ENCODE assay signal across 6 cellular contexts in the genomic region with DNA sequence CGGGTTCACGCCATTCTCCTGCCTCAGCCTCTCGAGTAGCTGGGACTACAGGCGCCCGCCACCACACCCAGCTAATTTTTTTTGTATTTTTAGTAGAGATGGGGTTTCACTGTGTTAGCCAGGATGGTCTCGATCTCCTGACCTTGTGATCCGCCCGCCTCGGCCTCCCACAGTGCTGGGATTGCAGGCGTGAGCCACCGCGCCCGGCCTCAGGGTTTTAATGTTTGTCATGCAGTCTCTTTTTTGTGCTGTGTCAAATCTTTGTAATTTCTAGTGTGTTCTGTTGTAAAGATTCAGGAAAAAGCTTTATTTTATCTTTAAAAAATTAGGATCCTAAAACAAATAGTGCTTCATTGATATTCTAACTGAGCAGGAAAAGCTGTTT.
A peak's percentile ranks its signal among the peaks of the same experiment; 100 is the strongest.
DNase-seq lines count a peak whose midpoint lies in the region; ATAC-seq, FAIRE-seq and TF ChIP-seq lines count a peak whose summit lies in the region.
"Not testable (repeated sequence)": the region's sequence is repeated elsewhere in the genome, so short reads cannot be mapped to it uniquely, and the experiment has no call there.

No MANE protein-coding gene starts in this region.

- H3K36me3 ChIP-seq in SK-N-MC (ENCODE audit: insufficient read depth, low read length) (peaks cover 18% of the 10 kb centered on the region; the same call in 1 of the 2 replicates), stomach smooth muscle (ENCODE audit: control insufficient read depth in 2 of 2, insufficient read depth in 2 of 2, low read length in 2 of 2) (peaks cover 19 to 20% of the 10 kb centered on the region in 2 donors)
- H3K36me3 ChIP-seq in kidney (ENCODE audit: control insufficient read depth in 1 of 2, insufficient read depth in 2 of 2, low read length in 2 of 2); vagina: not testable (repeated sequence)

- H3K4me1 Mint-ChIP-seq in osteocyte (ENCODE audit: unreplicated experiment) = peaks cover 69% of the 10 kb centered on the region

- not testable (repeated sequence) for TF ChIP-seq CTCF in kidney (IDR thresholded peaks at IDR 0.05; ENCODE audit: borderline replicate concordance, extremely low read depth, insufficient read depth); osteocyte (IDR thresholded peaks at IDR 0.05); vagina (IDR thresholded peaks at IDR 0.05)

- not testable (repeated sequence) for H3K9me3 Mint-ChIP-seq in osteocyte (ENCODE audit: unreplicated experiment)

- H3K4me3 ChIP-seq in SK-N-MC; kidney (ENCODE audit: low read length in 2 of 2); stomach smooth muscle (ENCODE audit: low read length in 2 of 2); vagina: not testable (repeated sequence)

- not testable (repeated sequence) for H3K9me3 ChIP-seq in SK-N-MC (ENCODE audit: low read depth, low read length); kidney (ENCODE audit: control insufficient read depth in 1 of 2, low read length in 2 of 2); stomach smooth muscle (ENCODE audit: control insufficient read depth in 2 of 2, low read length in 2 of 2); vagina

- H3K27ac Mint-ChIP-seq in osteocyte (ENCODE audit: unreplicated experiment) = peak overlapping the region; percentile 71

- not testable (repeated sequence) for H3K27me3 Mint-ChIP-seq in osteocyte (ENCODE audit: unreplicated experiment)

- not testable (repeated sequence) for FAIRE-seq in kidney (lab: Jason Lieb, UNC)

- H3K9ac ChIP-seq in SK-N-MC (ENCODE audit: insufficient read length); kidney (ENCODE audit: low read length in 2 of 2); stomach smooth muscle (ENCODE audit: low read length in 2 of 2): not testable (repeated sequence)

- ATAC-seq in Right ventricle myocardium inferior = not testable (repeated sequence)

- intact Hi-C loops in Right ventricle myocardium inferior (cut with DNase I); kidney (cut with DNase I); vagina (cut with DNase I): not testable (repeated sequence)

- not testable (repeated sequence) for H3K27me3 ChIP-seq in stomach smooth muscle (ENCODE audit: control insufficient read depth in 1 of 2, insufficient read depth in 2 of 2, low read length in 2 of 2); vagina

- DNase-seq in SK-N-MC (ENCODE audit: low read depth, low spot score); osteocyte (ENCODE audit: extremely low spot score, unreplicated experiment); vagina (ENCODE audit: extremely low spot score in 2 of 2): not testable (repeated sequence)
- peak; percentile 46 for DNase-seq in Right ventricle myocardium inferior (ENCODE audit: missing footprints)
- peak; percentile 27 for DNase-seq in kidney

- peaks cover 40% of the 10 kb centered on the region for H3K36me3 Mint-ChIP-seq in osteocyte (ENCODE audit: unreplicated experiment)

- not testable (repeated sequence) for H3K4me1 ChIP-seq in kidney (ENCODE audit: control insufficient read depth in 1 of 2, insufficient read depth in 1 of 2, low read depth in 1 of 2, low read length in 2 of 2)
- H3K4me1 ChIP-seq in stomach smooth muscle (ENCODE audit: control insufficient read depth, insufficient read depth, low read length) (peaks cover 80% of the 10 kb centered on the region), vagina (peaks cover 69% of the 10 kb centered on the region)

- TF ChIP-seq POLR2A in vagina (IDR thresholded peaks at IDR 0.05) = not testable (repeated sequence)

- not testable (repeated sequence) for H3K4me3 Mint-ChIP-seq in osteocyte (ENCODE audit: unreplicated experiment)

- H3K27ac ChIP-seq in SK-N-MC (peak overlapping the region; percentile 43; the same call in 1 of the 2 replicates), stomach smooth muscle (ENCODE audit: low read length) (peak overlapping the region; percentile 99), vagina (peak overlapping the region; percentile 94)
- not testable (repeated sequence) for H3K27ac ChIP-seq in kidney (ENCODE audit: low read depth in 2 of 2, low read length in 2 of 2)
